21 cellular contexts compared by ENCODE assay signal in genomic region chr2:236172238-236172865, GRCh38. TPM values are rescaled to one million over a fixed set of nuclear protein-coding genes. Genes with fewer than 3 reads are reported as not detected.
DNase-seq lines count a peak whose midpoint lies in the region; ATAC-seq, FAIRE-seq and TF ChIP-seq lines count a peak whose summit lies in the region.
"Had no signal": no experiment of that assay in that cellular context is flagged by ENCODE, and none has a peak within 500 bp of the region (broad histone marks: within the 10 kb centered on the region; RNA-seq: fewer than 3 reads in every experiment).

No MANE protein-coding gene starts in this region.

- H3K79me2 ChIP-seq in endothelial cell of umbilical vein (ENCODE audit: control insufficient read depth, insufficient read depth, low read length), result no peaks in the 10 kb centered on the region

- POLR2A ChIA-PET in endothelial cell of umbilical vein (lab: Charles Lee) (no interaction called here), T-cell (lab: Charles Lee) (no interaction called here)
- POLR2A ChIA-PET in naive thymus-derived CD4-positive, alpha-beta T cell (lab: Charles Lee), result no interaction called here

- H4K20me1 ChIP-seq in endothelial cell of umbilical vein (replicated peaks; ENCODE audit: control insufficient read depth, extremely low read depth, insufficient read depth, low read length), result no peaks in the 10 kb centered on the region

- peaks cover 62 to 74% (median 66%) of the 10 kb centered on the region in 5 donors for H3K27me3 Mint-ChIP-seq in naive thymus-derived CD4-positive, alpha-beta T cell
- H3K27me3 Mint-ChIP-seq in T-cell (peaks cover 53 to 66% of the 10 kb centered on the region in 2 donors), progenitor cell of endocrine pancreas (peaks cover 79% of the 10 kb centered on the region)

- ATAC-seq in naive thymus-derived CD4-positive, alpha-beta T cell, result no peak
- ATAC-seq in T-cell (replicated peaks in 1 of 4), result no peak
- ATAC-seq: psoas muscle; stimulated activated memory B cell treated with anti-CD40 and anti-IgM and Interleukin-4, amounts not matched to agents 10 μg/mL and 1 μg/mL and 100 μg/mL, for 72 hours had no signal

- intact Hi-C loops in endothelial cell of umbilical vein (cut with micrococcal nuclease), result no loop called here
- intact Hi-C loops in naive thymus-derived CD4-positive, alpha-beta T cell (cut with micrococcal nuclease), result no loop called here

- H3K9ac ChIP-seq in HUES6 (ENCODE audit: low read length) (peak overlapping the region; percentile 83), endothelial cell of umbilical vein (replicated peaks; ENCODE audit: extremely low read depth, insufficient read depth, low read length) (no peak overlapping the region), neuronal stem cell (ENCODE audit: low read depth, low read length, poor library complexity) (no peak overlapping the region)

- H3K9me3 Mint-ChIP-seq in naive thymus-derived CD4-positive, alpha-beta T cell, result peaks cover 0 to 6% (median 0%) of the 10 kb centered on the region in 11 donors
- H3K9me3 Mint-ChIP-seq in T-cell (no peaks in the 10 kb centered on the region), progenitor cell of endocrine pancreas (ENCODE audit: low read depth) (no peaks in the 10 kb centered on the region)
- H3K9me3 Mint-ChIP-seq: stimulated activated memory B cell treated with anti-CD40 and anti-IgM and Interleukin-4, amounts not matched to agents 10 μg/mL and 1 μg/mL and 100 μg/mL, for 72 hours had no signal

- no peak overlapping the region for H2AK5ac ChIP-seq in neuronal stem cell (ENCODE audit: low read depth, low read length)

- no peak overlapping the region for H2BK5ac ChIP-seq in neuronal stem cell (ENCODE audit: low read length)

- peaks cover 0 to 21% (median 7%) of the 10 kb centered on the region in 7 donors for H3K4me1 Mint-ChIP-seq in naive thymus-derived CD4-positive, alpha-beta T cell
- H3K4me1 Mint-ChIP-seq in T-cell (peaks cover 6 to 11% (median 9%) of the 10 kb centered on the region in 3 donors), progenitor cell of endocrine pancreas (ENCODE audit: low read depth) (peaks cover 12% of the 10 kb centered on the region)
- H3K4me1 Mint-ChIP-seq: stimulated activated memory B cell treated with anti-CD40 and anti-IgM and Interleukin-4, amounts not matched to agents 10 μg/mL and 1 μg/mL and 100 μg/mL, for 72 hours had no signal

- no peak for FAIRE-seq in endothelial cell of umbilical vein (lab: Jason Lieb, UNC)
- FAIRE-seq: frontal cortex, GM18507 had no signal

- DNase-seq in DMS 273 (lab: John Stamatoyannopoulos, UW; ENCODE audit: unreplicated experiment), result peak; percentile 32
- no peak for DNase-seq in DMS 273 treated with DMSO at 0.1 percent for 48 hours (lab: John Stamatoyannopoulos, UW)
- DNase-seq in endothelial cell of umbilical vein (ENCODE audit: low read depth, low spot score), result no peak
- DNase-seq in neuronal stem cell (ENCODE audit: low spot score), result peak; percentile 29
- no peak for DNase-seq in naive thymus-derived CD4-positive, alpha-beta T cell
- no peak for DNase-seq in T-cell
- DNase-seq in progenitor cell of endocrine pancreas (ENCODE audit: low spot score, unreplicated experiment), result no peak
- DNase-seq: activated CD4-positive, alpha-beta T cell treated with anti-CD3 and anti-CD28 coated beads for 4 hours; activated CD8-positive, alpha-beta memory T cell treated with anti-CD3 and anti-CD28 coated beads, Interleukin-2, amount 50 U/mL, for 48 hours; activated naive CD4-positive, alpha-beta T cell treated with Interleukin-2 at 50 U/mL for 16 hours; colonic mucosa; NCI-H2029; psoas muscle; transverse colon had no signal

- H4K8ac ChIP-seq in neuronal stem cell (ENCODE audit: low read depth, low read length), result no peak overlapping the region

- peaks cover 73% of the 10 kb centered on the region for H3K4me1 ChIP-seq in HUES6 (ENCODE audit: control insufficient read depth, insufficient read depth, low read length)
- H3K4me1 ChIP-seq in endothelial cell of umbilical vein (ENCODE audit: control insufficient read depth, extremely low read depth, insufficient read depth, low read length), result peaks cover 23% of the 10 kb centered on the region
- H3K4me1 ChIP-seq in neuronal stem cell (ENCODE audit: control insufficient read depth in 2 of 2, insufficient read depth in 1 of 2, low read depth in 1 of 2, low read length in 2 of 2), result peaks cover 4 to 45% of the 10 kb centered on the region in 2 donors
- H3K4me1 ChIP-seq in naive thymus-derived CD4-positive, alpha-beta T cell (ENCODE audit: control insufficient read depth in 2 of 2, insufficient read depth in 2 of 2, low read length in 2 of 2), result no peaks in the 10 kb centered on the region

- H3K18ac ChIP-seq in neuronal stem cell (ENCODE audit: low read length), result peak overlapping the region; percentile 77

- H2BK15ac ChIP-seq in neuronal stem cell (ENCODE audit: low read length), result no peak overlapping the region

- H3K27ac Mint-ChIP-seq in naive thymus-derived CD4-positive, alpha-beta T cell, result no peak overlapping the region
- no peak overlapping the region for H3K27ac Mint-ChIP-seq in T-cell
- H3K27ac Mint-ChIP-seq in progenitor cell of endocrine pancreas, result no peak overlapping the region
- H3K27ac Mint-ChIP-seq: stimulated activated memory B cell treated with anti-CD40 and anti-IgM and Interleukin-4, amounts not matched to agents 10 μg/mL and 1 μg/mL and 100 μg/mL, for 72 hours had no signal

- no peak overlapping the region for H2AFZ ChIP-seq in endothelial cell of umbilical vein (ENCODE audit: low read depth, low read length)
- peak overlapping the region; percentile 75 for H2AFZ ChIP-seq in neuronal stem cell (ENCODE audit: low read length)

- WGBS in neuronal stem cell (ENCODE audit: extremely low coverage in 2 of 2, insufficient read length in 2 of 2, insufficient replicate concordance in 1 of 2), 2 donors, result no CpG with 5 or more reads among the region's 31 CpGs

- no peaks in the 10 kb centered on the region for H3K9me1 ChIP-seq in endothelial cell of umbilical vein (replicated peaks; ENCODE audit: control insufficient read depth, extremely low read depth, insufficient read depth, low read length)

- H3K27me3 ChIP-seq in HUES6 (ENCODE audit: control insufficient read depth, insufficient read depth, low read length) (peaks cover 95% of the 10 kb centered on the region), endothelial cell of umbilical vein (ENCODE audit: control insufficient read depth in 2 of 2, insufficient read depth in 2 of 2, low read length in 2 of 2) (peaks cover 3 to 55% of the 10 kb centered on the region in 2 experiments), neuronal stem cell (ENCODE audit: control insufficient read depth in 3 of 3, insufficient read depth in 3 of 3, low read depth in 1 of 3, low read length in 3 of 3) (peaks cover 0 to 91% (median 50%) of the 10 kb centered on the region in 3 experiments)
- H3K27me3 ChIP-seq in naive thymus-derived CD4-positive, alpha-beta T cell (ENCODE audit: control insufficient read depth in 2 of 2, insufficient read depth in 2 of 2, low read length in 2 of 2), result peaks cover 0 to 12% of the 10 kb centered on the region in 2 donors

- H3K4me2 ChIP-seq in endothelial cell of umbilical vein (ENCODE audit: insufficient read depth, low read length), result no peak overlapping the region
- H3K4me2 ChIP-seq in neuronal stem cell (ENCODE audit: insufficient read depth, low read length, poor library complexity, severe bottlenecking), result no peak overlapping the region

- no peak overlapping the region for H3K14ac ChIP-seq in neuronal stem cell (ENCODE audit: low read length)

- H3K4ac ChIP-seq in neuronal stem cell (ENCODE audit: low read length), result no peak overlapping the region

- H3K23ac ChIP-seq in neuronal stem cell (ENCODE audit: low read depth, low read length, poor library complexity), result no peak overlapping the region

- CTCF ChIA-PET in endothelial cell of umbilical vein (lab: Charles Lee) (interaction anchor here (1.4 to 4.9 kb wide), 3 partner anchors 6 to 406 kb away, joined by 4 to 61 read pairs (median 11); no protein-coding TSS in a partner anchor), T-cell (lab: Charles Lee) (no interaction called here)
- CTCF ChIA-PET in naive thymus-derived CD4-positive, alpha-beta T cell (lab: Charles Lee), result no interaction called here

- dilution Hi-C loops in endothelial cell of umbilical vein (cut with MboI; ENCODE audit: extremely low pct_ligation_motif_present, low sequenced_read_pairs), result no loop called here

- H4K91ac ChIP-seq in neuronal stem cell (ENCODE audit: low read depth, low read length, poor library complexity), result no peak overlapping the region

- H3K9me3 ChIP-seq in HUES6 (ENCODE audit: control insufficient read depth, insufficient read depth, low read depth, low read length), result no peaks in the 10 kb centered on the region
- H3K9me3 ChIP-seq in endothelial cell of umbilical vein (replicated peaks; ENCODE audit: control insufficient read depth, insufficient read depth, low read length), result no peaks in the 10 kb centered on the region
- H3K9me3 ChIP-seq in neuronal stem cell (replicated peaks in 1 of 2; ENCODE audit: control insufficient read depth in 2 of 2, insufficient read depth in 1 of 2, low read depth in 1 of 2, low read length in 2 of 2), result peaks cover 0 to 14% of the 10 kb centered on the region in 2 donors
- H3K9me3 ChIP-seq in naive thymus-derived CD4-positive, alpha-beta T cell (ENCODE audit: control insufficient read depth in 2 of 3, low read length in 3 of 3), result no peaks in the 10 kb centered on the region
- H3K9me3 ChIP-seq: ascending aorta, colonic mucosa, psoas muscle, transverse colon had no signal

- no peak overlapping the region for H3K27ac ChIP-seq in HUES6 (ENCODE audit: low read depth, low read length)
- H3K27ac ChIP-seq in endothelial cell of umbilical vein (ENCODE audit: insufficient read depth, low read depth, low read length), result no peak overlapping the region
- no peak overlapping the region for H3K27ac ChIP-seq in neuronal stem cell (replicated peaks; ENCODE audit: low read length)
- H3K27ac ChIP-seq in naive thymus-derived CD4-positive, alpha-beta T cell (ENCODE audit: low read depth, low read length), result no peak overlapping the region
- H3K27ac ChIP-seq: 22Rv1, ascending aorta, colonic mucosa, psoas muscle, transverse colon had no signal

- TF ChIP-seq CTCF in endothelial cell of umbilical vein (IDR thresholded peaks at IDR 0.05; ENCODE audit: extremely low read depth in 1 of 2, insufficient read depth in 1 of 2, low read depth in 1 of 2, low read length in 2 of 2) (no peak), progenitor cell of endocrine pancreas (IDR thresholded peaks at IDR 0.05; ENCODE audit: unreplicated experiment) (no peak)

- TF ChIP-seq POLR2A in endothelial cell of umbilical vein (IDR thresholded peaks at IDR 0.05; ENCODE audit: low read depth, low read length), result no peak

- BruUV-seq in endothelial cell of umbilical vein (replicated peaks; lab: Mats Ljungman, UMichigan), result no TSS peak

- no peaks in the 10 kb centered on the region for H3K36me3 ChIP-seq in HUES6 (ENCODE audit: control insufficient read depth, insufficient read depth, low read length)
- no peaks in the 10 kb centered on the region for H3K36me3 ChIP-seq in endothelial cell of umbilical vein (ENCODE audit: control insufficient read depth in 2 of 2, extremely low read depth in 1 of 2, insufficient read depth in 2 of 2, low read length in 2 of 2)
- no peaks in the 10 kb centered on the region for H3K36me3 ChIP-seq in neuronal stem cell (replicated peaks in 1 of 2; ENCODE audit: control insufficient read depth in 2 of 2, insufficient read depth in 2 of 2, low read length in 2 of 2)
- no peaks in the 10 kb centered on the region for H3K36me3 ChIP-seq in naive thymus-derived CD4-positive, alpha-beta T cell (ENCODE audit: control insufficient read depth in 2 of 3, insufficient read depth in 3 of 3, low read length in 3 of 3)
- H3K36me3 ChIP-seq: ascending aorta, colonic mucosa, transverse colon had no signal

- H3K4me3 ChIP-seq in HUES6 (ENCODE audit: low read depth, low read length), result peak overlapping the region; percentile 86
- H3K4me3 ChIP-seq in endothelial cell of umbilical vein (replicated peaks in 1 of 3; ENCODE audit: insufficient read depth in 1 of 3, low read depth in 1 of 3, low read length in 3 of 3), result no peak overlapping the region
- peak overlapping the region in 1 of 2 donors; percentile 95 for H3K4me3 ChIP-seq in neuronal stem cell (ENCODE audit: low read length in 2 of 2)
- H3K4me3 ChIP-seq in naive thymus-derived CD4-positive, alpha-beta T cell (ENCODE audit: low read length), result no peak overlapping the region
- H3K4me3 ChIP-seq: colonic mucosa, psoas muscle, transverse colon had no signal

- H3K79me1 ChIP-seq in neuronal stem cell (ENCODE audit: low read depth, low read length), result peaks cover 2% of the 10 kb centered on the region

- no peak overlapping the region for H2BK12ac ChIP-seq in neuronal stem cell (ENCODE audit: low read length)

- peak overlapping the region in 1 of 10 donors; percentile 32 for H3K4me3 Mint-ChIP-seq in naive thymus-derived CD4-positive, alpha-beta T cell
- no peak overlapping the region for H3K4me3 Mint-ChIP-seq in T-cell
- H3K4me3 Mint-ChIP-seq in progenitor cell of endocrine pancreas (ENCODE audit: low read depth), result no peak overlapping the region
- H3K4me3 Mint-ChIP-seq: stimulated activated memory B cell treated with anti-CD40 and anti-IgM and Interleukin-4, amounts not matched to agents 10 μg/mL and 1 μg/mL and 100 μg/mL, for 72 hours had no signal

- no peak overlapping the region for H2BK120ac ChIP-seq in neuronal stem cell (ENCODE audit: low read depth, low read length)

- H3K36me3 Mint-ChIP-seq in naive thymus-derived CD4-positive, alpha-beta T cell, result peaks cover 0 to 7% (median 0%) of the 10 kb centered on the region in 5 donors
- H3K36me3 Mint-ChIP-seq in T-cell (no peaks in the 10 kb centered on the region), progenitor cell of endocrine pancreas (ENCODE audit: insufficient read depth) (no peaks in the 10 kb centered on the region)
- H3K36me3 Mint-ChIP-seq: stimulated activated memory B cell treated with anti-CD40 and anti-IgM and Interleukin-4, amounts not matched to agents 10 μg/mL and 1 μg/mL and 100 μg/mL, for 72 hours had no signal

RNA-seq across cellular contexts. Expression of gene GBX2, which starts 4.2 kb away (rescaled TPM):
- total RNA-seq in endothelial cell of umbilical vein, result 3.6 TPM in 2 replicates
- 2.4 and 3.0 TPM in 2 replicates for polyA plus RNA-seq in endothelial cell of umbilical vein
- polyA plus RNA-seq in endothelial cell of umbilical vein (2011; cell fraction: cytosol; rRNA removed), result 3.8 and 4.8 TPM in 2 replicates
- polyA plus RNA-seq in endothelial cell of umbilical vein (2011; cell fraction: nucleus; rRNA removed), result 2.5 and 3.5 TPM in 2 replicates
- polyA plus RNA-seq in endothelial cell of umbilical vein (2012), result 6.0 and 9.7 TPM in 2 replicates
- 0.80 and 2.0 TPM in 2 replicates for polyA minus RNA-seq in endothelial cell of umbilical vein
- polyA minus RNA-seq in endothelial cell of umbilical vein (2011; cell fraction: cytosol; rRNA and poly(A)+ RNA removed), result 0.82 TPM
- 1.6 and 3.2 TPM in 2 replicates for polyA minus RNA-seq in endothelial cell of umbilical vein (2011; cell fraction: nucleus; rRNA and poly(A)+ RNA removed)
- polyA plus RNA-seq in neuronal stem cell (2013, experiment 1 of 2), result 0.24 TPM
- 0.37 TPM for polyA plus RNA-seq in neuronal stem cell (2013, experiment 2 of 2)
- total RNA-seq in naive thymus-derived CD4-positive, alpha-beta T cell, result not detected
- polyA plus RNA-seq in naive thymus-derived CD4-positive, alpha-beta T cell, result not detected
- not detected for total RNA-seq in T-cell
- total RNA-seq in progenitor cell of endocrine pancreas, result 0.24 TPM in 1 of 2 replicates, not detected in the other
- total RNA-seq: ascending aorta, colonic mucosa, OCI-LY7, psoas muscle, transverse colon had no signal
- polyA plus RNA-seq: psoas muscle had no signal

Comparison
In these comparisons a context has a peak if more than half of its experiments do, and no peak if none do; other contexts are left out.
1. DNase-seq: peak in DMS 273 (single experiment) and neuronal stem cell (single experiment); none in DMS 273 treated with DMSO at 0.1 percent for 48 hours (single experiment), endothelial cell of umbilical vein (single experiment), naive thymus-derived CD4-positive, alpha-beta T cell (0 of 9), T-cell (0 of 34) and progenitor cell of endocrine pancreas (single experiment).